23 cellular contexts compared by ENCODE assay signal in genomic region chr10:113819989-113820388, GRCh38. TPM values are rescaled to one million over a fixed set of nuclear protein-coding genes. Genes with fewer than 3 reads are reported as not detected.
DNase-seq lines count a peak whose midpoint lies in the region; ATAC-seq, FAIRE-seq and TF ChIP-seq lines count a peak whose summit lies in the region.
"Had no signal": no experiment of that assay in that cellular context is flagged by ENCODE, and none has a peak within 500 bp of the region (broad histone marks: within the 10 kb centered on the region; RNA-seq: fewer than 3 reads in every experiment).

No MANE protein-coding gene starts in this region.

- no peak overlapping the region for H3K4me3 ChIP-seq in GM23338
- no peak overlapping the region for H3K4me3 ChIP-seq in bronchial epithelial cell (ENCODE audit: low read depth, low read length)
- no peak overlapping the region for H3K4me3 ChIP-seq in mesendoderm (ENCODE audit: low read length)
- H3K4me3 ChIP-seq: BLaER1, GM23248, HAP-1 had no signal

- H3K27ac ChIP-seq in GM23338 (ENCODE audit: low read depth) = no peak overlapping the region
- H3K27ac ChIP-seq in mesendoderm (ENCODE audit: low read depth, low read length) = no peak overlapping the region
- H3K27ac ChIP-seq in substantia nigra (ENCODE audit: low read depth, low read length, poor library complexity, severe bottlenecking) = no peak overlapping the region
- H3K27ac ChIP-seq: 22Rv1, BLaER1, C4-2B, GM23248 had no signal

- no peak overlapping the region for H2BK15ac ChIP-seq in mesendoderm (replicated peaks; ENCODE audit: low read depth)

- no peak overlapping the region for H3K4me3 Mint-ChIP-seq in GM23338
- no peak overlapping the region for H3K4me3 Mint-ChIP-seq in T-helper 2 cell treated with Interferon-gamma antibody and Interleukin-4, amounts not matched to agents 5 μg/mL and 100 μg/mL, for 36 hours
- no peak overlapping the region for H3K4me3 Mint-ChIP-seq in activated CD4-positive, alpha-beta T cell treated with anti-CD3 and anti-CD28 coated beads, Interleukin-2, amount 10 ng/mL, durations not matched to agents 7 days and 5 days
- H3K4me3 Mint-ChIP-seq: B cell; CD4-positive, CD25-positive, alpha-beta regulatory T cell; CD8-positive, alpha-beta T cell had no signal

- POLR2A ChIA-PET in activated CD4-positive, alpha-beta T cell treated with anti-CD3 and anti-CD28 coated beads, Interleukin-2, amount 10 ng/mL, durations not matched to agents 7 days and 5 days (lab: Charles Lee) = no interaction called here

- H3K4ac ChIP-seq in mesendoderm (ENCODE audit: low read depth, low read length) = no peak overlapping the region

- H3K79me1 ChIP-seq in mesendoderm (ENCODE audit: low read length) = no peaks in the 10 kb centered on the region

- H4K8ac ChIP-seq in mesendoderm (ENCODE audit: low read depth, low read length) = no peak overlapping the region

- H3K4me1 ChIP-seq in GM23338 (ENCODE audit: insufficient read depth) (peaks cover 24% of the 10 kb centered on the region), mesendoderm (ENCODE audit: control insufficient read depth, low read depth, low read length) (peaks cover 2% of the 10 kb centered on the region)
- H3K4me1 ChIP-seq: BLaER1, Caco-2, HAP-1 had no signal

- no peaks in the 10 kb centered on the region for H3K27me3 Mint-ChIP-seq in GM23338 (ENCODE audit: insufficient read depth, low read depth, poor library complexity)
- H3K27me3 Mint-ChIP-seq in T-helper 2 cell treated with Interferon-gamma antibody and Interleukin-4, amounts not matched to agents 5 μg/mL and 100 μg/mL, for 36 hours (ENCODE audit: low read depth) = peaks cover 6% of the 10 kb centered on the region
- H3K27me3 Mint-ChIP-seq in activated CD4-positive, alpha-beta T cell treated with anti-CD3 and anti-CD28 coated beads, Interleukin-2, amount 10 ng/mL, durations not matched to agents 7 days and 5 days = peaks cover 4% of the 10 kb centered on the region

- no peaks in the 10 kb centered on the region for H3K9me3 Mint-ChIP-seq in GM23338
- H3K9me3 Mint-ChIP-seq in T-helper 2 cell treated with Interferon-gamma antibody and Interleukin-4, amounts not matched to agents 5 μg/mL and 100 μg/mL, for 36 hours = no peaks in the 10 kb centered on the region
- no peaks in the 10 kb centered on the region for H3K9me3 Mint-ChIP-seq in activated CD4-positive, alpha-beta T cell treated with anti-CD3 and anti-CD28 coated beads, Interleukin-2, amount 10 ng/mL, durations not matched to agents 7 days and 5 days
- H3K9me3 Mint-ChIP-seq: CD8-positive, alpha-beta T cell had no signal

- H3F3A ChIP-seq in GM23338 (replicated peaks; ENCODE audit: low read depth) = no peaks in the 10 kb centered on the region

- no peak overlapping the region for H3K18ac ChIP-seq in mesendoderm (ENCODE audit: low read length)

- H3K9me2 ChIP-seq in GM23338 (ENCODE audit: insufficient read depth) = no peaks in the 10 kb centered on the region

- H3K27me3 ChIP-seq in GM23338 (ENCODE audit: insufficient read depth) = no peaks in the 10 kb centered on the region
- no peaks in the 10 kb centered on the region for H3K27me3 ChIP-seq in bronchial epithelial cell (ENCODE audit: control insufficient read depth, insufficient read depth, low read length)
- no peaks in the 10 kb centered on the region for H3K27me3 ChIP-seq in mesendoderm (ENCODE audit: insufficient read depth, low read length, poor library complexity)
- H3K27me3 ChIP-seq: BLaER1 had no signal

- peak overlapping the region; percentile 17 for H3K56ac ChIP-seq in mesendoderm (ENCODE audit: low read length)

- H3K23ac ChIP-seq in mesendoderm (ENCODE audit: low read length) = no peak overlapping the region

- H3K27ac Mint-ChIP-seq in GM23338 = peak overlapping the region; percentile 8; the same call in 1 of the 2 replicates
- no peak overlapping the region for H3K27ac Mint-ChIP-seq in T-helper 2 cell treated with Interferon-gamma antibody and Interleukin-4, amounts not matched to agents 5 μg/mL and 100 μg/mL, for 36 hours
- no peak overlapping the region for H3K27ac Mint-ChIP-seq in activated CD4-positive, alpha-beta T cell treated with anti-CD3 and anti-CD28 coated beads, Interleukin-2, amount 10 ng/mL, durations not matched to agents 7 days and 5 days
- H3K27ac Mint-ChIP-seq: B cell; CD8-positive, alpha-beta T cell had no signal

- no peaks in the 10 kb centered on the region for H3K36me3 ChIP-seq in GM23338 (ENCODE audit: insufficient read depth)
- H3K36me3 ChIP-seq in bronchial epithelial cell (ENCODE audit: control insufficient read depth, insufficient read depth, low read length) = no peaks in the 10 kb centered on the region
- H3K36me3 ChIP-seq in mesendoderm (ENCODE audit: control insufficient read depth, insufficient read depth, low read length) = no peaks in the 10 kb centered on the region
- H3K36me3 ChIP-seq: BLaER1, HAP-1 had no signal

- H2AFZ ChIP-seq in GM23338 = peak overlapping the region; percentile 81
- H2AFZ ChIP-seq: GM23248 had no signal

- H3K79me2 ChIP-seq in GM23338 (replicated peaks; ENCODE audit: insufficient read depth) = no peaks in the 10 kb centered on the region
- no peaks in the 10 kb centered on the region for H3K79me2 ChIP-seq in mesendoderm (ENCODE audit: control insufficient read depth, insufficient read depth, low read length)

- H3K9ac ChIP-seq in mesendoderm (ENCODE audit: low read length) = no peak overlapping the region
- H3K9ac ChIP-seq: BLaER1, GM23248 had no signal

- H3K4me1 Mint-ChIP-seq in GM23338 = peaks cover 25% of the 10 kb centered on the region
- no peaks in the 10 kb centered on the region for H3K4me1 Mint-ChIP-seq in T-helper 2 cell treated with Interferon-gamma antibody and Interleukin-4, amounts not matched to agents 5 μg/mL and 100 μg/mL, for 36 hours (ENCODE audit: low read depth)
- H3K4me1 Mint-ChIP-seq in activated CD4-positive, alpha-beta T cell treated with anti-CD3 and anti-CD28 coated beads, Interleukin-2, amount 10 ng/mL, durations not matched to agents 7 days and 5 days = no peaks in the 10 kb centered on the region
- H3K4me1 Mint-ChIP-seq: B cell; CD4-positive, CD25-positive, alpha-beta regulatory T cell had no signal

- no CpG with 5 or more reads among the region's 4 CpGs for WGBS in mesendoderm (ENCODE audit: extremely low coverage, insufficient coverage, low lambda C conversion rate)

- no peak overlapping the region for H4K5ac ChIP-seq in mesendoderm (ENCODE audit: low read length)

- H2BK120ac ChIP-seq in mesendoderm (ENCODE audit: low read depth, low read length) = no peak overlapping the region

- ATAC-seq in GM23338 (no peak), SK-N-SH treated with all-trans-retinoic acid at 6 μM for 48 hours (no peak)
- ATAC-seq: CD8-positive, alpha-beta T cell had no signal

- no peaks in the 10 kb centered on the region for H3K36me3 Mint-ChIP-seq in GM23338 (ENCODE audit: low read depth)
- H3K36me3 Mint-ChIP-seq in T-helper 2 cell treated with Interferon-gamma antibody and Interleukin-4, amounts not matched to agents 5 μg/mL and 100 μg/mL, for 36 hours (ENCODE audit: low read depth) = no peaks in the 10 kb centered on the region
- no peaks in the 10 kb centered on the region for H3K36me3 Mint-ChIP-seq in activated CD4-positive, alpha-beta T cell treated with anti-CD3 and anti-CD28 coated beads, Interleukin-2, amount 10 ng/mL, durations not matched to agents 7 days and 5 days (ENCODE audit: low read depth)
- H3K36me3 Mint-ChIP-seq: CD4-positive, CD25-positive, alpha-beta regulatory T cell; CD8-positive, alpha-beta T cell had no signal

- no peak overlapping the region for H2AK5ac ChIP-seq in mesendoderm (ENCODE audit: low read length)

- 0 out of 2 replicates have a peak overlapping the region, but pooled peaks have one; percentile 53 for H3K4me2 ChIP-seq in GM23338
- H3K4me2 ChIP-seq in mesendoderm (ENCODE audit: low read length) = no peak overlapping the region
- H3K4me2 ChIP-seq: BLaER1 had no signal

- peak; percentile 28 for FAIRE-seq in bronchial epithelial cell (lab: Jason Lieb, UNC)
- FAIRE-seq: A204.1, G401.6, GM12892, H54 had no signal

- no peak overlapping the region for H2BK5ac ChIP-seq in mesendoderm (ENCODE audit: low read length)

- TF ChIP-seq CTCF in GM23338 (conservative IDR thresholded peaks at IDR 0.05; ENCODE audit: low read depth in 2 of 2) = no peak
- no peak for TF ChIP-seq CTCF in bronchial epithelial cell (IDR thresholded peaks at IDR 0.05; ENCODE audit: insufficient read depth, low read length, severe bottlenecking)

- DNase-seq in GM23338 (ENCODE audit: low spot score) (no peak), SK-N-DZ (ENCODE audit: low spot score) (peak; percentile 8), bronchial epithelial cell (ENCODE audit: low read depth) (no peak), mesendoderm (no peak), substantia nigra (lab: John Stamatoyannopoulos, UW) (no peak)
- DNase-seq in T-helper 2 cell treated with Interferon-gamma antibody and Interleukin-4, amounts not matched to agents 5 μg/mL and 100 μg/mL, for 36 hours (ENCODE audit: low spot score) = no peak
- no peak for DNase-seq in activated CD4-positive, alpha-beta T cell treated with anti-CD3 and anti-CD28 coated beads, Interleukin-2, amount 10 ng/mL, durations not matched to agents 7 days and 5 days
- DNase-seq: CD4-positive, CD25-positive, alpha-beta regulatory T cell; CD8-positive, alpha-beta T cell; DMS153; DND-41; GM23248 had no signal

- no peaks in the 10 kb centered on the region for H4K20me1 ChIP-seq in GM23338 (replicated peaks; ENCODE audit: insufficient read depth)
- H4K20me1 ChIP-seq: BLaER1 had no signal

- CTCF ChIA-PET in activated CD4-positive, alpha-beta T cell treated with anti-CD3 and anti-CD28 coated beads, Interleukin-2, amount 10 ng/mL, durations not matched to agents 7 days and 5 days (lab: Charles Lee) = interaction anchor here (0.7 to 1.1 kb wide), 2 partner anchors 10 to 124 kb away, joined by 3 to 6 read pairs; no protein-coding TSS in a partner anchor

TF ChIP-seq in SK-N-SH treated with all-trans-retinoic acid at 6 μM for 48 hours, 23 proteins besides CTCF, POLR2A, EP300 and RAD21 (continues in another document):
- TF ChIP-seq GLIS3 (CRISPR knock-in tag; IDR thresholded peaks at IDR 0.05) = no peak

RNA-seq across cellular contexts. Expression of gene DCLRE1A, which starts 33.9 kb away (rescaled TPM):
- total RNA-seq in GM23338 (2014; rRNA removed; shearing (Covaris generic)) = 13.5 and 13.8 TPM in 2 replicates
- polyA plus RNA-seq in GM23338 (2016; fragmentation: Nextera tagmentation; extraction: Ambion mirVana) = 4.3 and 6.1 TPM in 2 replicates
- polyA plus RNA-seq in SK-N-DZ (2014; cell fraction: cytosol; rRNA removed) = 24.7 and 28.8 TPM in 2 replicates
- 18.6 and 18.9 TPM in 2 replicates for polyA plus RNA-seq in SK-N-DZ (2014; cell fraction: nucleus; rRNA removed)
- total RNA-seq in bronchial epithelial cell = 6.8 and 9.2 TPM in 2 replicates
- polyA plus RNA-seq in mesendoderm (2013, experiment 1 of 2) = 6.8 TPM
- 6.6 TPM for polyA plus RNA-seq in mesendoderm (2013, experiment 2 of 2)
- 10 to 100 TPM; 12.7 to 13.9 TPM for total RNA-seq in activated CD4-positive, alpha-beta T cell treated with anti-CD3 and anti-CD28 coated beads, Interleukin-2, amount 10 ng/mL, durations not matched to agents 7 days and 5 days

RNA-seq across cellular contexts. Expression of gene NHLRC2, which starts 34.5 kb away (rescaled TPM):
- 20.2 and 28.1 TPM in 2 replicates for total RNA-seq in GM23338 (2014; rRNA removed; shearing (Covaris generic))
- 13.0 and 15.5 TPM in 2 replicates for polyA plus RNA-seq in GM23338 (2016; fragmentation: Nextera tagmentation; extraction: Ambion mirVana)
- polyA plus RNA-seq in SK-N-DZ (2014; cell fraction: cytosol; rRNA removed) = 13.1 and 14.7 TPM in 2 replicates
- polyA plus RNA-seq in SK-N-DZ (2014; cell fraction: nucleus; rRNA removed) = 8.4 and 12.0 TPM in 2 replicates
- total RNA-seq in bronchial epithelial cell = 9.5 and 13.4 TPM in 2 replicates
- 6.8 TPM for polyA plus RNA-seq in mesendoderm (2013, experiment 1 of 2)
- polyA plus RNA-seq in mesendoderm (2013, experiment 2 of 2) = 6.9 TPM
- total RNA-seq in activated CD4-positive, alpha-beta T cell treated with anti-CD3 and anti-CD28 coated beads, Interleukin-2, amount 10 ng/mL, durations not matched to agents 7 days and 5 days = 10 to 100 TPM; 21.4 to 23.7 TPM
